In genomic region chr2:203238711-203239526, GRCh38 we compare ENCODE assay signal across 8 cellular contexts. TPM values are rescaled to one million over a fixed set of nuclear protein-coding genes. Genes with fewer than 3 reads are reported as not detected.
DNase-seq lines count a peak whose midpoint lies in the region; ATAC-seq and TF ChIP-seq lines count a peak whose summit lies in the region.

CYP20A1 (plus strand) TSS chr2:203239018; CDS start chr2:203239063, 45 bp downstream.

- H3K36me3 ChIP-seq in GM23248 (ENCODE audit: low read depth) (no peaks in the 10 kb centered on the region; the same call in 1 of the 2 replicates), fibroblast of lung (ENCODE audit: control insufficient read depth, insufficient read depth, low read length) (no peaks in the 10 kb centered on the region)

- peak within 1 kb of the TSS; percentile 96 for H3K9ac ChIP-seq in GM23248
- peak within 1 kb of the TSS; percentile 83 for H3K9ac ChIP-seq in fibroblast of lung (ENCODE audit: insufficient read depth, low read length)

- no peaks in the 10 kb centered on the region for H3K9me3 ChIP-seq in GM23248 (ENCODE audit: low read depth)
- no peaks in the 10 kb centered on the region for H3K9me3 ChIP-seq in fibroblast of lung (ENCODE audit: control insufficient read depth, insufficient read depth, low read depth, low read length)

- peak; percentile 21 to 51 for TF ChIP-seq CTCF in fibroblast of lung (conservative IDR thresholded peaks at IDR 0.05 in 1 of 2, IDR thresholded peaks at IDR 0.05 in 1 of 2; ENCODE audit: low read depth in 1 of 2, low read length in 2 of 2)

- no peaks in the 10 kb centered on the region for H3K9me2 ChIP-seq in GM23248 (ENCODE audit: insufficient read depth)

- H3K79me2 ChIP-seq in GM23248 (ENCODE audit: insufficient read depth), result peaks cover 45% of the 10 kb centered on the region
- peaks cover 24% of the 10 kb centered on the region for H3K79me2 ChIP-seq in fibroblast of lung (ENCODE audit: control insufficient read depth, insufficient read depth, low read length)

- peaks cover 26% of the 10 kb centered on the region for H3K4me1 Mint-ChIP-seq in activated T-helper 1 cell treated with anti-CD3 and anti-CD28 coated beads, Interleukin-12 subunit alpha, Interleukin-12 subunit beta, Interleukin-2, Interleukin-4 antibody, amounts not matched to agents 30 ng/mL and 10 ng/mL and 1 ng/mL, durations not matched to agents 14 hours and 24 hours and 36 hours (ENCODE audit: low read depth)
- peaks cover 24 to 43% (median 39%) of the 10 kb centered on the region in 4 donors for H3K4me1 Mint-ChIP-seq in naive thymus-derived CD8-positive, alpha-beta T cell

- peak within 1 kb of the TSS; percentile 93 for H3K4me3 ChIP-seq in GM23248
- peak within 1 kb of the TSS; percentile 70 to 93 (median 78) for H3K4me3 ChIP-seq in fibroblast of lung (replicated peaks in 1 of 4; ENCODE audit: control extremely low read depth in 1 of 4, insufficient read depth in 1 of 4, low read depth in 3 of 4, low read length in 4 of 4)

- H2AFZ ChIP-seq in GM23248 (peak within 1 kb of the TSS; percentile 96), fibroblast of lung (ENCODE audit: low read length) (peak within 1 kb of the TSS; percentile 92)

- H3K27me3 Mint-ChIP-seq in activated T-helper 1 cell treated with anti-CD3 and anti-CD28 coated beads, Interleukin-12 subunit alpha, Interleukin-12 subunit beta, Interleukin-2, Interleukin-4 antibody, amounts not matched to agents 30 ng/mL and 10 ng/mL and 1 ng/mL, durations not matched to agents 14 hours and 24 hours and 36 hours (ENCODE audit: insufficient read depth), result no peaks in the 10 kb centered on the region
- no peaks in the 10 kb centered on the region for H3K27me3 Mint-ChIP-seq in naive thymus-derived CD8-positive, alpha-beta T cell

- peaks cover 11% of the 10 kb centered on the region for H3F3A ChIP-seq in GM23248 (ENCODE audit: insufficient read depth)

- H3K4me2 ChIP-seq in GM23248 (ENCODE audit: unreplicated experiment), result peak within 1 kb of the TSS; percentile 92
- H3K4me2 ChIP-seq in fibroblast of lung (ENCODE audit: extremely low read depth, insufficient read depth, low read length), result peak within 1 kb of the TSS; percentile 89

- H3K36me3 Mint-ChIP-seq in activated T-helper 1 cell treated with anti-CD3 and anti-CD28 coated beads, Interleukin-12 subunit alpha, Interleukin-12 subunit beta, Interleukin-2, Interleukin-4 antibody, amounts not matched to agents 30 ng/mL and 10 ng/mL and 1 ng/mL, durations not matched to agents 14 hours and 24 hours and 36 hours (ENCODE audit: low read depth), result peaks cover 20% of the 10 kb centered on the region
- H3K36me3 Mint-ChIP-seq in naive thymus-derived CD8-positive, alpha-beta T cell, result peaks cover 0 to 25% (median 4%) of the 10 kb centered on the region in 3 donors

- 1% methylated on average over 73 to 74 of the region's 80 CpGs for WGBS in GM23248 (ENCODE audit: low coverage in 1 of 2, low lambda C conversion rate in 2 of 2, missing lambda C conversion rate in 2 of 2), 2 experiments

- peak within 1 kb of the TSS; percentile 98 for H3K27ac Mint-ChIP-seq in activated T-helper 1 cell treated with anti-CD3 and anti-CD28 coated beads, Interleukin-12 subunit alpha, Interleukin-12 subunit beta, Interleukin-2, Interleukin-4 antibody, amounts not matched to agents 30 ng/mL and 10 ng/mL and 1 ng/mL, durations not matched to agents 14 hours and 24 hours and 36 hours
- H3K27ac Mint-ChIP-seq in naive thymus-derived CD8-positive, alpha-beta T cell, result peak within 1 kb of the TSS; percentile 96 to 100 (median 99)

- H3K4me1 ChIP-seq in GM23248 (ENCODE audit: insufficient read depth), result peaks cover 17% of the 10 kb centered on the region
- no peaks in the 10 kb centered on the region for H3K4me1 ChIP-seq in fibroblast of lung (ENCODE audit: control insufficient read depth, extremely low read depth, insufficient read depth, low read length)

- H3K27ac ChIP-seq in GM23248 (peak within 1 kb of the TSS; percentile 99), fibroblast of lung (ENCODE audit: insufficient read depth, low read length) (peak within 1 kb of the TSS; percentile 96)

- H3K27me3 ChIP-seq in GM23248 (replicated peaks; ENCODE audit: insufficient read depth), result no peaks in the 10 kb centered on the region
- H3K27me3 ChIP-seq in fibroblast of lung (ENCODE audit: control insufficient read depth, insufficient read depth, low read length), result no peaks in the 10 kb centered on the region

- POLR2A ChIA-PET in naive thymus-derived CD8-positive, alpha-beta T cell (lab: Charles Lee), result interaction anchor here (0.6 to 2.8 kb wide), 10 partner anchors 11 to 603 kb away, joined by 3 to 15 read pairs (median 6); partner anchors contain the start of genes ABI2, CARF, FAM117B and WDR12

- H3K9me3 Mint-ChIP-seq in activated T-helper 1 cell treated with anti-CD3 and anti-CD28 coated beads, Interleukin-12 subunit alpha, Interleukin-12 subunit beta, Interleukin-2, Interleukin-4 antibody, amounts not matched to agents 30 ng/mL and 10 ng/mL and 1 ng/mL, durations not matched to agents 14 hours and 24 hours and 36 hours, result no peaks in the 10 kb centered on the region
- H3K9me3 Mint-ChIP-seq in naive thymus-derived CD8-positive, alpha-beta T cell, result no peaks in the 10 kb centered on the region

- in situ Hi-C loops in GM23248 (cut with MboI), result no loop called here

- H4K20me1 ChIP-seq in GM23248 (ENCODE audit: insufficient read depth) (no peaks in the 10 kb centered on the region), fibroblast of lung (ENCODE audit: control insufficient read depth, extremely low read depth, insufficient read depth, low read length) (no peaks in the 10 kb centered on the region)

- peak within 1 kb of the TSS; percentile 94 for H3K4me3 Mint-ChIP-seq in activated T-helper 1 cell treated with anti-CD3 and anti-CD28 coated beads, Interleukin-12 subunit alpha, Interleukin-12 subunit beta, Interleukin-2, Interleukin-4 antibody, amounts not matched to agents 30 ng/mL and 10 ng/mL and 1 ng/mL, durations not matched to agents 14 hours and 24 hours and 36 hours
- H3K4me3 Mint-ChIP-seq in naive thymus-derived CD8-positive, alpha-beta T cell, result peak within 1 kb of the TSS; percentile 94 to 100 (median 98)

- intact Hi-C loops in activated T-helper 1 cell treated with anti-CD3 and anti-CD28 coated beads, Interleukin-12 subunit alpha, Interleukin-12 subunit beta, Interleukin-2, Interleukin-4 antibody, amounts not matched to agents 30 ng/mL and 10 ng/mL and 1 ng/mL, durations not matched to agents 14 hours and 24 hours and 36 hours (cut with micrococcal nuclease), result loop anchor here (1.0 to 10.0 kb wide), 11 partner anchors 14 to 972 kb away; partner anchors contain the start of genes ABI2, BMPR2, FAM117B and NBEAL1

- DNase-seq in Daoy (ENCODE audit: low read depth) (peak; percentile 96), GM23248 (peak; percentile 99), Kasumi-1 (lab: John Stamatoyannopoulos, UW) (peak; percentile 99), RKO (ENCODE audit: low spot score) (peak; percentile 96), fibroblast of lung (ENCODE audit: low read depth in 2 of 2) (peak; percentile 96 to 97)
- peak; percentile 97 for DNase-seq in activated T-helper 1 cell treated with anti-CD3 and anti-CD28 coated beads, Interleukin-12 subunit alpha, Interleukin-12 subunit beta, Interleukin-2, Interleukin-4 antibody, amounts not matched to agents 30 ng/mL and 10 ng/mL and 1 ng/mL, durations not matched to agents 14 hours and 24 hours and 36 hours (ENCODE audit: low spot score)
- peak; percentile 93 to 99 (median 97) for DNase-seq in naive thymus-derived CD8-positive, alpha-beta T cell
- peak; percentile 90 to 99 (median 98) for DNase-seq in stimulated activated naive CD4-positive, alpha-beta T cell (lab: John Stamatoyannopoulos, UW)

- ATAC-seq in naive thymus-derived CD8-positive, alpha-beta T cell, result peak; percentile 86

RNA-seq across cellular contexts. Expression of gene CYP20A1, which starts in this region (rescaled TPM):
- total RNA-seq in Daoy (2014; rRNA removed; shearing (Covaris generic)), result 19.4 and 29.8 TPM in 2 replicates
- total RNA-seq in GM23248 (2014; rRNA removed; shearing (Covaris generic)), result 51.1 and 51.2 TPM in 2 replicates
- polyA plus RNA-seq in GM23248 (2016; fragmentation: Nextera tagmentation; extraction: Ambion mirVana) (54.7 and 55.0 TPM in 2 replicates), fibroblast of lung (25.5 and 35.9 TPM in 2 replicates)
- total RNA-seq in activated T-helper 1 cell treated with anti-CD3 and anti-CD28 coated beads, Interleukin-12 subunit alpha, Interleukin-12 subunit beta, Interleukin-2, Interleukin-4 antibody, amounts not matched to agents 30 ng/mL and 10 ng/mL and 1 ng/mL, durations not matched to agents 14 hours and 24 hours and 36 hours, result 23.1 and 26.0 TPM in 2 replicates
- total RNA-seq in fibroblast of lung, result 36.3 and 48.0 TPM in 2 replicates
- polyA plus RNA-seq in fibroblast of lung (2012), result 10.9 and 15.6 TPM in 2 replicates
- polyA minus RNA-seq in fibroblast of lung (ENCODE audit: low replicate concordance), result 6.3 and 8.6 TPM in 2 replicates
- 10 to 100 TPM; 35.6 to 42.4 TPM for total RNA-seq in naive thymus-derived CD8-positive, alpha-beta T cell
- polyA plus RNA-seq in naive thymus-derived CD8-positive, alpha-beta T cell, result 10 to 100 TPM; 19.3 to 36.2 (median 22.7) TPM

Comparison
In these comparisons a context has a peak if more than half of its experiments do, and no peak if none do; other contexts are left out.
1. Peak in every context shown above with its lines: DNase-seq, ATAC-seq, H3K4me3 ChIP-seq and H3K27ac ChIP-seq.